Comparison of ENCODE assay signal across 8 cellular contexts in genomic region chr15:79922512-79923067, GRCh38. TPM values are rescaled to one million over a fixed set of nuclear protein-coding genes. Genes with fewer than 3 reads are reported as not detected.
DNase-seq lines count a peak whose midpoint lies in the region; ATAC-seq, FAIRE-seq and TF ChIP-seq lines count a peak whose summit lies in the region.

No MANE protein-coding gene starts in this region.

- peak overlapping the region; percentile 89 for H3K4me3 ChIP-seq in iPS-18c (ENCODE audit: insufficient read depth, low read depth, low read length)

- DNase-seq in NCI-H82 (lab: John Stamatoyannopoulos, UW) = peak; percentile 71
- no peak for DNase-seq in NCI-H82 treated with DMSO at 0.1 percent for 48 hours (lab: John Stamatoyannopoulos, UW; ENCODE audit: unreplicated experiment)
- DNase-seq in activated CD4-positive, alpha-beta memory T cell treated with anti-CD3 and anti-CD28 coated beads, Interleukin-2, amount 10 ng/mL, durations not matched to agents 7 days and 5 days = no peak
- peak in 2 of 49 donors; percentile 47 to 49 for DNase-seq in substantia nigra (lab: John Stamatoyannopoulos, UW)
- no peak for DNase-seq in H54 (ENCODE audit: insufficient read length, low spot score)
- no peak for DNase-seq in superior temporal gyrus (ENCODE audit: extremely low spot score)

- H3K36me3 Mint-ChIP-seq in activated CD4-positive, alpha-beta memory T cell treated with anti-CD3 and anti-CD28 coated beads, Interleukin-2, amount 10 ng/mL, durations not matched to agents 7 days and 5 days (ENCODE audit: low read depth) = peaks cover 57% of the 10 kb centered on the region

- POLR2A ChIA-PET in activated CD4-positive, alpha-beta memory T cell treated with anti-CD3 and anti-CD28 coated beads, Interleukin-2, amount 10 ng/mL, durations not matched to agents 7 days and 5 days (lab: Charles Lee) = interaction anchor here (0.7 to 4.4 kb wide), 29 partner anchors 10 to 238 kb away, joined by 3 to 129 read pairs (median 7); partner anchors contain the start of genes BCL2A1, FAH, MTHFS and ZFAND6

- peaks cover 10% of the 10 kb centered on the region for H3K9me3 ChIP-seq in iPS-18c (ENCODE audit: control insufficient read depth, insufficient read depth, low read length)

- H3K27ac Mint-ChIP-seq in activated CD4-positive, alpha-beta memory T cell treated with anti-CD3 and anti-CD28 coated beads, Interleukin-2, amount 10 ng/mL, durations not matched to agents 7 days and 5 days = peak overlapping the region; percentile 93

- CTCF ChIA-PET in activated CD4-positive, alpha-beta memory T cell treated with anti-CD3 and anti-CD28 coated beads, Interleukin-2, amount 10 ng/mL, durations not matched to agents 7 days and 5 days (lab: Charles Lee) = interaction anchor here (1.1 to 3.2 kb wide), 9 partner anchors 13 to 71 kb away, joined by 3 to 19 read pairs (median 7); partner anchors contain the start of gene MTHFS

- ATAC-seq in HG03342 (IDR thresholded peaks at IDR 0.05; ENCODE audit: unreplicated experiment) = no peak

- peaks cover 34% of the 10 kb centered on the region for H3K9me3 Mint-ChIP-seq in activated CD4-positive, alpha-beta memory T cell treated with anti-CD3 and anti-CD28 coated beads, Interleukin-2, amount 10 ng/mL, durations not matched to agents 7 days and 5 days

- H3K4me1 Mint-ChIP-seq in activated CD4-positive, alpha-beta memory T cell treated with anti-CD3 and anti-CD28 coated beads, Interleukin-2, amount 10 ng/mL, durations not matched to agents 7 days and 5 days = peaks cover 30% of the 10 kb centered on the region

- peak overlapping the region; percentile 83 for H3K27ac ChIP-seq in substantia nigra (ENCODE audit: low read depth, low read length, poor library complexity, severe bottlenecking)

- TF ChIP-seq POLR2A in H54 (IDR thresholded peaks at IDR 0.05; ENCODE audit: low read depth, low read length) = no peak

- H3K27me3 Mint-ChIP-seq in activated CD4-positive, alpha-beta memory T cell treated with anti-CD3 and anti-CD28 coated beads, Interleukin-2, amount 10 ng/mL, durations not matched to agents 7 days and 5 days = no peaks in the 10 kb centered on the region

- H3K4me3 Mint-ChIP-seq in activated CD4-positive, alpha-beta memory T cell treated with anti-CD3 and anti-CD28 coated beads, Interleukin-2, amount 10 ng/mL, durations not matched to agents 7 days and 5 days = peak overlapping the region; percentile 89

- no peak for FAIRE-seq in H54 (lab: Jason Lieb, UNC)

RNA-seq across cellular contexts. Expression of gene MTHFS, which starts 25.8 kb away (rescaled TPM):
- 10 to 100 TPM; 20.2 to 22.6 TPM for total RNA-seq in activated CD4-positive, alpha-beta memory T cell treated with anti-CD3 and anti-CD28 coated beads, Interleukin-2, amount 10 ng/mL, durations not matched to agents 7 days and 5 days

RNA-seq across cellular contexts. Expression of gene BCL2A1, which starts 48.4 kb away (rescaled TPM):
- total RNA-seq in activated CD4-positive, alpha-beta memory T cell treated with anti-CD3 and anti-CD28 coated beads, Interleukin-2, amount 10 ng/mL, durations not matched to agents 7 days and 5 days = 10 to 100 TPM; 12.3 to 14.1 TPM
